Comparison of ENCODE assay signal across 14 cellular contexts in the genomic region with DNA sequence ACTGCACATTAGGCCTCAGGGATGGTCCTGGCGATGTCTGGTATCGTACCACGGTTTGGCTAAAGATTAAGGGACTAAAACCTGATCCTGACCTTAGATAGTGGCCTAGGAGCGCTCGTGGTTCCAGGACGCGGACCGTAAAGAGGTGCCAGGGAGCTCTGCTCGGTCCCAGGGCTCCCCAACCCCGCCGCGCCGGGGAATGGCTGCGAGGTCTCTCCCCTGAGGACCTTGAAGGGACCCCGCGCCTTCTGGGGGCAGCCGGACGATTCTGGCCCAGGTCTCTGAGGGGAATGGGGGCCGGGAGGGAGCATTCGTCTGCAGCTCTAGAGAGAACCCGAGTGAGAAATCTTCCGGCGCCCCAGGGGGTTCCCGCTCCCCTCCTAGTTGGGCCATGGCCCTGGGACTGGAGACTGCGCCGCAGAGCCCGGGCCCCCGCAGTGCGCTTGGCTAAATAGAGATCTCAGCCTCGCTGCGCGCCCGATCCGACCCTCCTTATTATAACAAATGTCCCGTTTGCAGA. TPM values are rescaled to one million over a fixed set of nuclear protein-coding genes. Genes with fewer than 3 reads are reported as not detected.
A peak's percentile ranks its signal among the peaks of the same experiment; 100 is the strongest.
DNase-seq lines count a peak whose midpoint lies in the region; ATAC-seq, FAIRE-seq and TF ChIP-seq lines count a peak whose summit lies in the region.
"Had no signal": no experiment of that assay in that cellular context is flagged by ENCODE, and none has a peak within 500 bp of the region (broad histone marks: within the 10 kb centered on the region; RNA-seq: fewer than 3 reads in every experiment).

No MANE protein-coding gene starts in this region.

- peak overlapping the region; percentile 4 for H3K4me2 ChIP-seq in keratinocyte (ENCODE audit: control insufficient read depth, extremely low read depth, insufficient read depth, low read depth, low read length)

- no peak overlapping the region for H3K27ac Mint-ChIP-seq in activated CD4-positive, alpha-beta T cell treated with anti-CD3 and anti-CD28 coated beads, Interleukin-2, amount 10 ng/mL, durations not matched to agents 7 days and 5 days
- peak overlapping the region; percentile 20 for H3K27ac Mint-ChIP-seq in stimulated activated naive B cell treated with anti-CD40 and anti-IgM and Interleukin-4, amounts not matched to agents 10 μg/mL and 1 μg/mL and 100 μg/mL, for 72 hours
- H3K27ac Mint-ChIP-seq: immature natural killer cell had no signal

- H3K4me1 ChIP-seq in adipocyte (ENCODE audit: control insufficient read depth, insufficient read depth, low read length) (peaks cover 4% of the 10 kb centered on the region), keratinocyte (ENCODE audit: control insufficient read depth, extremely low read depth, insufficient read depth, low read length) (peaks cover 6% of the 10 kb centered on the region)

- peaks cover 2% of the 10 kb centered on the region for H3K36me3 Mint-ChIP-seq in activated CD4-positive, alpha-beta T cell treated with anti-CD3 and anti-CD28 coated beads, Interleukin-2, amount 10 ng/mL, durations not matched to agents 7 days and 5 days (ENCODE audit: low read depth)
- H3K36me3 Mint-ChIP-seq in stimulated activated naive B cell treated with anti-CD40 and anti-IgM and Interleukin-4, amounts not matched to agents 10 μg/mL and 1 μg/mL and 100 μg/mL, for 72 hours, result no peaks in the 10 kb centered on the region
- H3K36me3 Mint-ChIP-seq: immature natural killer cell had no signal

- no peak overlapping the region for H3K27ac ChIP-seq in keratinocyte (ENCODE audit: control insufficient read depth, insufficient read depth, low read length)
- H3K27ac ChIP-seq: ascending aorta had no signal

- no peaks in the 10 kb centered on the region for H3K9me1 ChIP-seq in keratinocyte (ENCODE audit: control insufficient read depth, extremely low read depth, insufficient read depth, low read length)

- CTCF ChIA-PET in activated CD4-positive, alpha-beta T cell treated with anti-CD3 and anti-CD28 coated beads, Interleukin-2, amount 10 ng/mL, durations not matched to agents 7 days and 5 days (lab: Charles Lee), result interaction anchor here (1.0 to 1.1 kb wide), 3 partner anchors 10 to 51 kb away, joined by 3 to 4 read pairs (median 3); no protein-coding TSS in a partner anchor

- peaks cover 87% of the 10 kb centered on the region for H3K27me3 Mint-ChIP-seq in activated CD4-positive, alpha-beta T cell treated with anti-CD3 and anti-CD28 coated beads, Interleukin-2, amount 10 ng/mL, durations not matched to agents 7 days and 5 days
- peaks cover 55 to 65% of the 10 kb centered on the region in 2 donors for H3K27me3 Mint-ChIP-seq in stimulated activated naive B cell treated with anti-CD40 and anti-IgM and Interleukin-4, amounts not matched to agents 10 μg/mL and 1 μg/mL and 100 μg/mL, for 72 hours

- H3K4me3 ChIP-seq in adipocyte (ENCODE audit: low read length) (peak overlapping the region; percentile 63), keratinocyte (ENCODE audit: control insufficient read depth in 2 of 3, extremely low read depth in 1 of 3, insufficient read depth in 2 of 3, low read depth in 1 of 3, low read length in 3 of 3) (no peak overlapping the region)

- H3K27me3 ChIP-seq in adipocyte (replicated peaks; ENCODE audit: control insufficient read depth, insufficient read depth, low read length) (peaks cover 54% of the 10 kb centered on the region), keratinocyte (ENCODE audit: control insufficient read depth, extremely low read depth, insufficient read depth, low read length) (peaks cover 31% of the 10 kb centered on the region)

- no peak overlapping the region for H2AFZ ChIP-seq in keratinocyte (ENCODE audit: control insufficient read depth, low read length)

- DNase-seq in activated CD4-positive, alpha-beta T cell treated with anti-CD3 and anti-CD28 coated beads, Interleukin-2, amount 10 ng/mL, durations not matched to agents 7 days and 5 days, result no peak
- no peak for DNase-seq in activated CD4-positive, alpha-beta T cell treated with anti-CD3 and anti-CD28 coated beads for 1 hour
- DNase-seq in adipocyte (ENCODE audit: low read depth) (no peak), keratinocyte (ENCODE audit: low read depth, low spot score) (no peak)
- no peak for DNase-seq in stimulated activated naive B cell treated with anti-CD40 and anti-IgM and Interleukin-4, amounts not matched to agents 10 μg/mL and 1 μg/mL and 100 μg/mL, for 72 hours
- DNase-seq: immature natural killer cell; NCI-H2107; stimulated activated CD4-positive, alpha-beta T cell treated with anti-CD3 and anti-CD28 coated beads, Interleukin-1b, Interleukin-23, amount 100 ng/mL, for 48 hours had no signal

- H3K9me3 Mint-ChIP-seq in activated CD4-positive, alpha-beta T cell treated with anti-CD3 and anti-CD28 coated beads, Interleukin-2, amount 10 ng/mL, durations not matched to agents 7 days and 5 days, result no peaks in the 10 kb centered on the region
- no peaks in the 10 kb centered on the region for H3K9me3 Mint-ChIP-seq in stimulated activated naive B cell treated with anti-CD40 and anti-IgM and Interleukin-4, amounts not matched to agents 10 μg/mL and 1 μg/mL and 100 μg/mL, for 72 hours
- H3K9me3 Mint-ChIP-seq: immature natural killer cell had no signal

- peaks cover 15% of the 10 kb centered on the region for H3K4me1 Mint-ChIP-seq in activated CD4-positive, alpha-beta T cell treated with anti-CD3 and anti-CD28 coated beads, Interleukin-2, amount 10 ng/mL, durations not matched to agents 7 days and 5 days
- peaks cover 11 to 28% of the 10 kb centered on the region in 2 donors for H3K4me1 Mint-ChIP-seq in stimulated activated naive B cell treated with anti-CD40 and anti-IgM and Interleukin-4, amounts not matched to agents 10 μg/mL and 1 μg/mL and 100 μg/mL, for 72 hours

- no peaks in the 10 kb centered on the region for H4K20me1 ChIP-seq in keratinocyte (ENCODE audit: control insufficient read depth, extremely low read depth, insufficient read depth, low read length)

- FAIRE-seq in keratinocyte (lab: Jason Lieb, UNC), result no peak
- FAIRE-seq: A204.1, endothelial cell of umbilical vein had no signal

- H3K79me2 ChIP-seq in keratinocyte (ENCODE audit: control insufficient read depth, insufficient read depth, low read length), result no peaks in the 10 kb centered on the region

- dilution Hi-C loops in keratinocyte (cut with MboI; ENCODE audit: extremely low pct_ligation_motif_present, low sequenced_read_pairs), result no loop called here

- POLR2A ChIA-PET in activated CD4-positive, alpha-beta T cell treated with anti-CD3 and anti-CD28 coated beads, Interleukin-2, amount 10 ng/mL, durations not matched to agents 7 days and 5 days (lab: Charles Lee), result interaction anchor here (0.6 kb wide), 1 partner anchor 114 kb away, joined by 5 read pairs; no protein-coding TSS in a partner anchor

- H3K9ac ChIP-seq in adipocyte (ENCODE audit: low read length) (peak overlapping the region; percentile 60), keratinocyte (ENCODE audit: control insufficient read depth, extremely low read depth, insufficient read depth, low read length) (no peak overlapping the region)

- H3K4me3 Mint-ChIP-seq in activated CD4-positive, alpha-beta T cell treated with anti-CD3 and anti-CD28 coated beads, Interleukin-2, amount 10 ng/mL, durations not matched to agents 7 days and 5 days, result peak overlapping the region; percentile 19
- H3K4me3 Mint-ChIP-seq in stimulated activated naive B cell treated with anti-CD40 and anti-IgM and Interleukin-4, amounts not matched to agents 10 μg/mL and 1 μg/mL and 100 μg/mL, for 72 hours, result peak overlapping the region; percentile 32 to 45
- H3K4me3 Mint-ChIP-seq: immature natural killer cell had no signal

- H3K9me3 ChIP-seq in adipocyte (ENCODE audit: control insufficient read depth, low read length), result no peaks in the 10 kb centered on the region
- H3K9me3 ChIP-seq in keratinocyte (ENCODE audit: control insufficient read depth, low read depth, low read length), result peaks cover 2% of the 10 kb centered on the region
- H3K9me3 ChIP-seq: ascending aorta had no signal

- H3K36me3 ChIP-seq in adipocyte (ENCODE audit: control insufficient read depth, insufficient read depth, low read length, severe bottlenecking) (no peaks in the 10 kb centered on the region), keratinocyte (ENCODE audit: control insufficient read depth in 2 of 2, extremely low read depth in 1 of 2, insufficient read depth in 2 of 2, low read length in 2 of 2) (no peaks in the 10 kb centered on the region)
- H3K36me3 ChIP-seq: ascending aorta had no signal

- ATAC-seq in stimulated activated naive B cell treated with anti-CD40 and anti-IgM and Interleukin-4, amounts not matched to agents 10 μg/mL and 1 μg/mL and 100 μg/mL, for 72 hours (replicated peaks), result no peak
- no peak for ATAC-seq in SK-N-SH treated with all-trans-retinoic acid at 6 μM for 48 hours
- no peak for ATAC-seq in HG03280 (IDR thresholded peaks at IDR 0.05; ENCODE audit: unreplicated experiment)
- ATAC-seq in GM21717 (IDR thresholded peaks at IDR 0.05; ENCODE audit: unreplicated experiment), result no peak

- no peak for TF ChIP-seq CTCF in keratinocyte (optimal IDR thresholded peaks at IDR 0.05 in 1 of 3, IDR thresholded peaks at IDR 0.05 in 1 of 3, conservative IDR thresholded peaks at IDR 0.05 in 1 of 3; ENCODE audit: extremely low read depth in 1 of 3, insufficient read depth in 2 of 3, low read length in 3 of 3)

TF ChIP-seq in SK-N-SH treated with all-trans-retinoic acid at 6 μM for 48 hours, 23 proteins besides CTCF, POLR2A, EP300 and RAD21:
- no peak for TF ChIP-seq ZNF8 (CRISPR knock-in tag; IDR thresholded peaks at IDR 0.05)

RNA-seq across cellular contexts. Expression of a gene that starts 1.8 kb away (rescaled TPM):
- total RNA-seq in activated CD4-positive, alpha-beta T cell treated with anti-CD3 and anti-CD28 coated beads, Interleukin-2, amount 10 ng/mL, durations not matched to agents 7 days and 5 days, result under 1 TPM; 0.69 to 0.74 TPM
- polyA plus RNA-seq in keratinocyte, result 3.4 to 5.9 TPM (median 4.4 TPM) in 3 replicates
- 3.4 TPM for polyA plus RNA-seq in keratinocyte (2011; ENCODE audit: low read depth)
- 5.5 and 7.0 TPM in 2 replicates for polyA plus RNA-seq in keratinocyte (2011; cell fraction: cytosol; rRNA removed)
- polyA plus RNA-seq in keratinocyte (2011; cell fraction: nucleus; rRNA removed), result 7.3 and 7.6 TPM in 2 replicates
- polyA plus RNA-seq in keratinocyte (2012; ENCODE audit: low replicate concordance), result 8.2 and 8.9 TPM in 2 replicates
- polyA minus RNA-seq in keratinocyte, result 5.7 to 8.2 TPM (median 6.8 TPM) in 3 replicates
- 2.1 TPM for polyA minus RNA-seq in keratinocyte (2011; cell fraction: cytosol; rRNA and poly(A)+ RNA removed)
- 5.5 and 6.1 TPM in 2 replicates for polyA minus RNA-seq in keratinocyte (2011; cell fraction: nucleus; rRNA and poly(A)+ RNA removed)
